In genomic region chr19:12733369-12733896, GRCh38 we compare ENCODE assay signal across 8 cellular contexts. TPM values are rescaled to one million over a fixed set of nuclear protein-coding genes. Genes with fewer than 3 reads are reported as not detected.
A peak's percentile ranks its signal among the peaks of the same experiment; 100 is the strongest.
DNase-seq lines count a peak whose midpoint lies in the region; ATAC-seq and TF ChIP-seq lines count a peak whose summit lies in the region.

No MANE protein-coding gene starts in this region.

- H3K4me2 ChIP-seq in BLaER1 (peak overlapping the region; percentile 97), H9 (ENCODE audit: insufficient read depth, insufficient read length, low read length) (peak overlapping the region; percentile 92)

- H3K27ac ChIP-seq in BLaER1 (peak overlapping the region; percentile 99), H9 (ENCODE audit: insufficient read length, low read depth, low read length) (no peak overlapping the region), suprapubic skin (peak overlapping the region; percentile 92)

- H4K20me1 ChIP-seq in BLaER1 (peaks cover 57% of the 10 kb centered on the region), H9 (ENCODE audit: control insufficient read depth, insufficient read depth, insufficient read length) (no peaks in the 10 kb centered on the region)

- peaks cover 4% of the 10 kb centered on the region for H3K27me3 Mint-ChIP-seq in H9 (ENCODE audit: low read depth)
- H3K27me3 Mint-ChIP-seq in mesothelial cell of epicardium (ENCODE audit: low read depth) = no peaks in the 10 kb centered on the region

- no peak for TF ChIP-seq EP300 in suprapubic skin (IDR thresholded peaks at IDR 0.05)

- H3K36me3 ChIP-seq in BLaER1 (peaks cover 45% of the 10 kb centered on the region), suprapubic skin (peaks cover 30% of the 10 kb centered on the region)

- H2BK5ac ChIP-seq in H9 (ENCODE audit: insufficient read length, low read length) = no peak overlapping the region

- no peak overlapping the region for H2AK5ac ChIP-seq in H9 (ENCODE audit: insufficient read length, low read length)

- DNase-seq in H9 = no peak
- peak; percentile 65 for DNase-seq in SKM-1 treated with dmso at 0.1 percent for 144 hours (lab: John Stamatoyannopoulos, UW; ENCODE audit: unreplicated experiment)
- peak; percentile 37 for DNase-seq in central memory CD4-positive, alpha-beta T cell
- no peak for DNase-seq in mesothelial cell of epicardium (ENCODE audit: low spot score in 2 of 2, unreplicated experiment in 2 of 2)
- no peak for DNase-seq in suprapubic skin (ENCODE audit: low spot score in 2 of 2)
- DNase-seq in posterior vena cava (ENCODE audit: low spot score) = no peak

- no peaks in the 10 kb centered on the region; a peak in 1 of 5 replicates for H3K9me3 Mint-ChIP-seq in H9
- H3K9me3 Mint-ChIP-seq in mesothelial cell of epicardium = no peaks in the 10 kb centered on the region

- H3K4me1 ChIP-seq in BLaER1 = peaks cover 69% of the 10 kb centered on the region
- no peaks in the 10 kb centered on the region for H3K4me1 ChIP-seq in H9 (ENCODE audit: insufficient read depth, low read length)
- H3K4me1 ChIP-seq in suprapubic skin = peaks cover 55% of the 10 kb centered on the region

- H3K4me3 ChIP-seq in BLaER1 (peak overlapping the region; percentile 87), suprapubic skin (peak overlapping the region; percentile 77)

- H3K9me3 ChIP-seq in BLaER1 (no peaks in the 10 kb centered on the region), H9 (ENCODE audit: control insufficient read depth, low read depth, low read length) (no peaks in the 10 kb centered on the region), suprapubic skin (no peaks in the 10 kb centered on the region)

- H2BK15ac ChIP-seq in H9 (ENCODE audit: low read depth, low read length) = no peak overlapping the region

- no peak overlapping the region for H3K18ac ChIP-seq in H9 (ENCODE audit: insufficient read length, low read depth, low read length)

- no peak overlapping the region for H2AFZ ChIP-seq in H9 (ENCODE audit: low read length)

- H3K4me1 Mint-ChIP-seq in H9 = peaks cover 22 to 29% of the 10 kb centered on the region in 2 experiments
- peaks cover 28% of the 10 kb centered on the region for H3K4me1 Mint-ChIP-seq in mesothelial cell of epicardium

- H2BK20ac ChIP-seq in H9 (ENCODE audit: low read depth, low read length, poor library complexity, severe bottlenecking) = no peak overlapping the region

- TF ChIP-seq CTCF in H9 (conservative IDR thresholded peaks at IDR 0.05) (peak; percentile 56), mesothelial cell of epicardium (IDR thresholded peaks at IDR 0.05; ENCODE audit: unreplicated experiment) (no peak), suprapubic skin (IDR thresholded peaks at IDR 0.05) (peak; percentile 5 to 24)

- H3K9ac ChIP-seq in BLaER1 (peak overlapping the region; percentile 98), H9 (ENCODE audit: extremely low read depth, insufficient read length, low read length) (peak overlapping the region; percentile 90)

- H3K4me3 Mint-ChIP-seq in H9 (peak overlapping the region; percentile 96 to 98), mesothelial cell of epicardium (peak overlapping the region; percentile 89)

- intact Hi-C loops in posterior vena cava (cut with DNase I) = loop anchor here in 1 of 2 donors (2.0 kb wide), 1 partner anchor 37 kb away; the partner anchor contains the start of gene FBXW9

- H3K4ac ChIP-seq in H9 (ENCODE audit: low read depth, low read length) = no peak overlapping the region

- no peak overlapping the region for H4K91ac ChIP-seq in H9 (ENCODE audit: insufficient read length, low read depth, low read length)

- peaks cover 21% of the 10 kb centered on the region for H3K79me2 ChIP-seq in H9 (ENCODE audit: insufficient read depth, low read length)

- no peak overlapping the region for H2BK12ac ChIP-seq in H9 (ENCODE audit: insufficient read length, low read depth, low read length)

- peaks cover 24 to 39% (median 33%) of the 10 kb centered on the region in 3 experiments for H3K36me3 Mint-ChIP-seq in H9 (ENCODE audit: insufficient read depth in 1 of 3, low read depth in 3 of 3)
- peaks cover 15% of the 10 kb centered on the region for H3K36me3 Mint-ChIP-seq in mesothelial cell of epicardium

- no peak overlapping the region for H3K56ac ChIP-seq in H9 (ENCODE audit: insufficient read length, low read depth, low read length)

- no peaks in the 10 kb centered on the region for H3K27me3 ChIP-seq in BLaER1
- H3K27me3 ChIP-seq in H9 (ENCODE audit: insufficient read depth, low read length) = no peaks in the 10 kb centered on the region
- no peaks in the 10 kb centered on the region for H3K27me3 ChIP-seq in suprapubic skin

- peak overlapping the region; percentile 26 for H3T11ph ChIP-seq in H9 (ENCODE audit: low read length)

- no CpG with 5 or more reads among the region's 6 CpGs for WGBS in H9 (ENCODE audit: extremely low coverage, insufficient read length, low lambda C conversion rate)
- WGBS in suprapubic skin = 0% methylated on average over 6 of the region's 6 CpGs

- H3K23ac ChIP-seq in H9 (ENCODE audit: insufficient read length, low read depth, low read length) = no peak overlapping the region

- H4K8ac ChIP-seq in H9 (replicated peaks; ENCODE audit: insufficient read length, low read depth, low read length) = no peak overlapping the region

- H2BK120ac ChIP-seq in H9 (ENCODE audit: low read depth, low read length, poor library complexity, severe bottlenecking) = no peak overlapping the region

- ATAC-seq in HG03045 (IDR thresholded peaks at IDR 0.05; ENCODE audit: unreplicated experiment) = no peak

- H3K23me2 ChIP-seq in H9 (ENCODE audit: insufficient read length, low read depth, low read length, poor library complexity, severe bottlenecking) = peaks cover 12% of the 10 kb centered on the region

- no peak overlapping the region for H4K5ac ChIP-seq in H9 (ENCODE audit: insufficient read length, low read depth, low read length)

- no peak for TF ChIP-seq POLR2A in suprapubic skin (IDR thresholded peaks at IDR 0.05)

- no peak overlapping the region for H3K14ac ChIP-seq in H9 (ENCODE audit: insufficient read depth, low read length)

- H3K27ac Mint-ChIP-seq in H9 (peak overlapping the region; percentile 64 to 95 (median 90); a peak in 5 of 7 replicates), mesothelial cell of epicardium (peak overlapping the region; percentile 95)

- H3K79me1 ChIP-seq in H9 (ENCODE audit: insufficient read depth, low read depth, low read length, poor library complexity, severe bottlenecking) = peaks cover 3% of the 10 kb centered on the region

RNA-seq across cellular contexts. Expression of gene TRIR, which starts 1.1 kb away (rescaled TPM):
- total RNA-seq in H9 (2021) (154 and 161 TPM in 2 replicates), mesothelial cell of epicardium (148 to 161 TPM (median 156 TPM) in 3 replicates), suprapubic skin (100 to 1,000 TPM; 164 to 228 (median 210) TPM), posterior vena cava (100 to 1,000 TPM; 109 to 121 TPM)

RNA-seq across cellular contexts. Expression of gene GET3, which starts 3.9 kb away (rescaled TPM):
- total RNA-seq in H9 (2021) (81.3 and 81.6 TPM in 2 replicates), mesothelial cell of epicardium (44.6 to 49.8 TPM (median 46.9 TPM) in 3 replicates), suprapubic skin (10 to 100 TPM; 26.2 to 63.6 (median 56.9) TPM), posterior vena cava (10 to 100 TPM; 41.2 to 42.6 TPM)

RNA-seq across cellular contexts. Expression of gene TNPO2, which starts 9.7 kb away (rescaled TPM):
- total RNA-seq in H9 (2021) (149 and 159 TPM in 2 replicates), mesothelial cell of epicardium (105 to 116 TPM (median 105 TPM) in 3 replicates), suprapubic skin (100 to 1,000 TPM in 2 of 4 donors, 10 to 100 TPM in 2; 94.6 to 206 (median 110) TPM), posterior vena cava (10 to 100 TPM; 57.5 to 59.2 TPM)

RNA-seq across cellular contexts. Expression of gene BEST2, which starts 18.2 kb away (rescaled TPM):
- 1.6 and 2.0 TPM in 2 replicates for total RNA-seq in H9 (2021)
- not detected in 3 replicates for total RNA-seq in mesothelial cell of epicardium
- total RNA-seq in suprapubic skin = 10 to 100 TPM; 18.2 to 62.0 (median 46.8) TPM
- not detected for total RNA-seq in posterior vena cava

RNA-seq across cellular contexts. Expression of gene FBXW9, which starts 37.0 kb away (rescaled TPM):
- total RNA-seq in H9 (2021) (10.8 and 11.7 TPM in 2 replicates), mesothelial cell of epicardium (9.6 to 9.8 TPM (median 9.8 TPM) in 3 replicates), suprapubic skin (10 to 100 TPM in 3 of 4 donors, 1 to 10 TPM in 1; 9.7 to 13.7 (median 12.3) TPM), posterior vena cava (1 to 10 TPM; 3.1 to 3.6 TPM)

Comparison
In these comparisons a context has a peak if more than half of its experiments do, and no peak if none do; other contexts are left out.
1. DNase-seq: peak in SKM-1 treated with dmso at 0.1 percent for 144 hours (single experiment) and central memory CD4-positive, alpha-beta T cell (single experiment); none in H9 (single experiment), mesothelial cell of epicardium (0 of 2), suprapubic skin (0 of 2) and posterior vena cava (single experiment).